In genomic region chr4:186642530-186642929, GRCh38 we compare ENCODE assay signal across 13 cellular contexts.
"Had no signal": no experiment of that assay in that cellular context is flagged by ENCODE, and none has a peak within 500 bp of the region (broad histone marks: within the 10 kb centered on the region; RNA-seq: fewer than 3 reads in every experiment).

No MANE protein-coding gene starts in this region.

- DNase-seq: activated CD4-positive, CD25-positive, alpha-beta regulatory T cell treated with anti-CD3 and anti-CD28 coated beads, Interleukin-2, amount 50 U/mL, for 72 hours; activated naive CD8-positive, alpha-beta T cell treated with anti-CD3 and anti-CD28 coated beads for 36 hours; central memory CD4-positive, alpha-beta T cell; naive thymus-derived CD8-positive, alpha-beta T cell; occipital lobe had no signal

- H3K4me3 ChIP-seq: coronary artery, heart right ventricle, suprapubic skin had no signal

- H3K36me3 Mint-ChIP-seq: activated naive CD8-positive, alpha-beta T cell treated with anti-CD3 and anti-CD28 coated beads for 36 hours; naive thymus-derived CD8-positive, alpha-beta T cell had no signal

- H3K27me3 Mint-ChIP-seq: activated naive CD8-positive, alpha-beta T cell treated with anti-CD3 and anti-CD28 coated beads for 36 hours; brain; stimulated activated naive CD8-positive, alpha-beta T cell treated with anti-CD3 and anti-CD28 coated beads, Interleukin-15, Interleukin-2, amounts not matched to agents 100 ng/mL and 50 ng/mL, for 24 hours; type B pancreatic cell had no signal

- H3K4me1 Mint-ChIP-seq: activated naive CD8-positive, alpha-beta T cell treated with anti-CD3 and anti-CD28 coated beads for 36 hours; naive thymus-derived CD8-positive, alpha-beta T cell had no signal

- H3K4me3 Mint-ChIP-seq: activated naive CD8-positive, alpha-beta T cell treated with anti-CD3 and anti-CD28 coated beads for 36 hours; activated T-helper 1 cell treated with anti-CD3 and anti-CD28 coated beads, Interleukin-12 subunit alpha, Interleukin-12 subunit beta, Interleukin-2, Interleukin-4 antibody, amounts not matched to agents 30 ng/mL and 10 ng/mL and 1 ng/mL, durations not matched to agents 14 hours and 24 hours and 36 hours; brain; naive thymus-derived CD8-positive, alpha-beta T cell; stimulated activated naive CD8-positive, alpha-beta T cell treated with anti-CD3 and anti-CD28 coated beads, Interleukin-15, Interleukin-2, amounts not matched to agents 100 ng/mL and 50 ng/mL, for 24 hours; type B pancreatic cell had no signal

- H3K9me3 Mint-ChIP-seq: activated T-helper 1 cell treated with anti-CD3 and anti-CD28 coated beads, Interleukin-12 subunit alpha, Interleukin-12 subunit beta, Interleukin-2, Interleukin-4 antibody, amounts not matched to agents 30 ng/mL and 10 ng/mL and 1 ng/mL, durations not matched to agents 14 hours and 24 hours and 36 hours; brain; type B pancreatic cell had no signal

- ATAC-seq: left lobe of liver; naive thymus-derived CD8-positive, alpha-beta T cell had no signal

- H3K27ac Mint-ChIP-seq: activated naive CD8-positive, alpha-beta T cell treated with anti-CD3 and anti-CD28 coated beads for 36 hours; activated T-helper 1 cell treated with anti-CD3 and anti-CD28 coated beads, Interleukin-12 subunit alpha, Interleukin-12 subunit beta, Interleukin-2, Interleukin-4 antibody, amounts not matched to agents 30 ng/mL and 10 ng/mL and 1 ng/mL, durations not matched to agents 14 hours and 24 hours and 36 hours; brain; naive thymus-derived CD8-positive, alpha-beta T cell; stimulated activated naive CD8-positive, alpha-beta T cell treated with anti-CD3 and anti-CD28 coated beads, Interleukin-15, Interleukin-2, amounts not matched to agents 100 ng/mL and 50 ng/mL, for 24 hours; type B pancreatic cell had no signal
